9 cellular contexts compared by ENCODE assay signal in genomic region chr4:133483600-133484246, GRCh38.
A peak's percentile ranks its signal among the peaks of the same experiment; 100 is the strongest.
DNase-seq lines count a peak whose midpoint lies in the region; ATAC-seq and TF ChIP-seq lines count a peak whose summit lies in the region.
"Had no signal": no experiment of that assay in that cellular context is flagged by ENCODE, and none has a peak within 500 bp of the region (broad histone marks: within the 10 kb centered on the region; RNA-seq: fewer than 3 reads in every experiment).

No MANE protein-coding gene starts in this region.

- ATAC-seq in HG02981 (IDR thresholded peaks at IDR 0.05; ENCODE audit: unreplicated experiment), result no peak
- ATAC-seq in activated naive CD4-positive, alpha-beta T cell treated with anti-CD3 and anti-CD28 coated beads, Interleukin-2, amount 50 U/mL, for 72 hours, result no peak
- no peak for ATAC-seq in natural killer cell
- ATAC-seq: activated CD4-positive, CD25-positive, alpha-beta regulatory T cell treated with anti-CD3 and anti-CD28 coated beads, Interleukin-2, amount 50 U/mL, for 24 hours had no signal

- CTCF ChIA-PET in BJ (lab: Yijun Ruan, JAX), result no interaction called here

- no peaks in the 10 kb centered on the region for H3K27me3 Mint-ChIP-seq in natural killer cell (ENCODE audit: low read depth in 2 of 2)

- H3K4me3 Mint-ChIP-seq in natural killer cell, result no peak overlapping the region

- H3K9me3 Mint-ChIP-seq in activated naive CD4-positive, alpha-beta T cell treated with anti-CD3 and anti-CD28 coated beads, Interleukin-2, amount 50 U/mL, for 72 hours, result peaks cover 10 to 15% of the 10 kb centered on the region in 2 donors
- peaks cover 8% of the 10 kb centered on the region in 2 donors for H3K9me3 Mint-ChIP-seq in natural killer cell

- no peak overlapping the region for H2BK120ac ChIP-seq in neuronal stem cell (ENCODE audit: low read depth, low read length)

- no peaks in the 10 kb centered on the region for H3K27me3 ChIP-seq in BJ (ENCODE audit: control insufficient read depth, insufficient read depth, low read length)
- H3K27me3 ChIP-seq in WERI-Rb-1 (ENCODE audit: insufficient read depth, low read depth, severe bottlenecking), result no peaks in the 10 kb centered on the region
- no peaks in the 10 kb centered on the region for H3K27me3 ChIP-seq in kidney epithelial cell (ENCODE audit: control insufficient read depth, insufficient read depth, low read length)
- H3K27me3 ChIP-seq in neuronal stem cell (ENCODE audit: control insufficient read depth in 3 of 3, insufficient read depth in 3 of 3, low read depth in 1 of 3, low read length in 3 of 3), result no peaks in the 10 kb centered on the region

- DNase-seq in BJ (ENCODE audit: low read depth), result peak; percentile 2
- DNase-seq in HT1080 (ENCODE audit: low read depth), result peak; percentile 45
- peak; percentile 15 for DNase-seq in WERI-Rb-1
- DNase-seq in kidney epithelial cell (ENCODE audit: low read depth), result no peak
- no peak for DNase-seq in neuronal stem cell (ENCODE audit: low spot score)
- no peak for DNase-seq in activated naive CD4-positive, alpha-beta T cell treated with anti-CD3 and anti-CD28 coated beads, Interleukin-2, amount 50 U/mL, for 72 hours (ENCODE audit: low spot score in 2 of 2)
- no peak for DNase-seq in natural killer cell

- H2AFZ ChIP-seq in neuronal stem cell (ENCODE audit: low read length), result no peak overlapping the region

- H3K18ac ChIP-seq in neuronal stem cell (ENCODE audit: low read length), result no peak overlapping the region

- no peak overlapping the region for H3K27ac Mint-ChIP-seq in activated naive CD4-positive, alpha-beta T cell treated with anti-CD3 and anti-CD28 coated beads, Interleukin-2, amount 50 U/mL, for 72 hours
- H3K27ac Mint-ChIP-seq in natural killer cell, result no peak overlapping the region

- POLR2A ChIA-PET in BJ (lab: Charles Lee), result no interaction called here

- no peak overlapping the region for H3K4ac ChIP-seq in neuronal stem cell (ENCODE audit: low read length)

- intact Hi-C loops in natural killer cell (cut with micrococcal nuclease), result no loop called here

- H3K4me1 ChIP-seq in neuronal stem cell (ENCODE audit: control insufficient read depth in 2 of 2, insufficient read depth in 1 of 2, low read depth in 1 of 2, low read length in 2 of 2), result no peaks in the 10 kb centered on the region

- no peak overlapping the region for H2BK15ac ChIP-seq in neuronal stem cell (ENCODE audit: low read length)

- H3K4me1 Mint-ChIP-seq in natural killer cell, result no peaks in the 10 kb centered on the region

- no peak overlapping the region for H4K91ac ChIP-seq in neuronal stem cell (ENCODE audit: low read depth, low read length, poor library complexity)

- no peak overlapping the region for H2BK12ac ChIP-seq in neuronal stem cell (ENCODE audit: low read length)

- no peaks in the 10 kb centered on the region for H3K9me3 ChIP-seq in WERI-Rb-1 (ENCODE audit: severe bottlenecking)
- H3K9me3 ChIP-seq in neuronal stem cell (replicated peaks in 1 of 2; ENCODE audit: control insufficient read depth in 2 of 2, insufficient read depth in 1 of 2, low read depth in 1 of 2, low read length in 2 of 2), result no peaks in the 10 kb centered on the region

- H2BK5ac ChIP-seq in neuronal stem cell (ENCODE audit: low read length), result no peak overlapping the region

- peak; percentile 43 for TF ChIP-seq CTCF in BJ (IDR thresholded peaks at IDR 0.05; ENCODE audit: insufficient read depth, low read depth, low read length)
- TF ChIP-seq CTCF in WERI-Rb-1 (IDR thresholded peaks at IDR 0.05; ENCODE audit: low read depth, low read length), result peak; percentile 43
- TF ChIP-seq CTCF in kidney epithelial cell (IDR thresholded peaks at IDR 0.05; ENCODE audit: insufficient read depth, low read length, poor library complexity, severe bottlenecking), result peak; percentile 47
- TF ChIP-seq CTCF in natural killer cell (IDR thresholded peaks at IDR 0.05), result no peak

- H3K4me3 ChIP-seq in BJ (ENCODE audit: low read depth, low read length), result no peak overlapping the region
- H3K4me3 ChIP-seq in WERI-Rb-1 (ENCODE audit: low read depth, low read length), result no peak overlapping the region
- H3K4me3 ChIP-seq in kidney epithelial cell (ENCODE audit: low read depth, low read length), result no peak overlapping the region
- no peak overlapping the region for H3K4me3 ChIP-seq in neuronal stem cell (ENCODE audit: low read length in 2 of 2)

- no peak overlapping the region for H4K8ac ChIP-seq in neuronal stem cell (ENCODE audit: low read depth, low read length)

- H3K9ac ChIP-seq in neuronal stem cell (ENCODE audit: low read depth, low read length, poor library complexity), result no peak overlapping the region

- no peak overlapping the region for H3K4me2 ChIP-seq in neuronal stem cell (ENCODE audit: insufficient read depth, low read length, poor library complexity, severe bottlenecking)

- no CpG with 5 or more reads among the region's 4 CpGs for WGBS in neuronal stem cell (ENCODE audit: extremely low coverage in 2 of 2, insufficient read length in 2 of 2, insufficient replicate concordance in 1 of 2), 2 donors

- H3K14ac ChIP-seq in neuronal stem cell (ENCODE audit: low read length), result no peak overlapping the region

- no peaks in the 10 kb centered on the region for H3K79me1 ChIP-seq in neuronal stem cell (ENCODE audit: low read depth, low read length)

- H3K23ac ChIP-seq in neuronal stem cell (ENCODE audit: low read depth, low read length, poor library complexity), result no peak overlapping the region

- no peak overlapping the region for H2AK5ac ChIP-seq in neuronal stem cell (ENCODE audit: low read depth, low read length)

- H3K27ac ChIP-seq in WERI-Rb-1 (no peak overlapping the region), neuronal stem cell (replicated peaks; ENCODE audit: low read length) (no peak overlapping the region)

- H3K36me3 Mint-ChIP-seq in activated naive CD4-positive, alpha-beta T cell treated with anti-CD3 and anti-CD28 coated beads, Interleukin-2, amount 50 U/mL, for 72 hours, result peaks cover 0 to 5% of the 10 kb centered on the region in 2 donors
- no peaks in the 10 kb centered on the region for H3K36me3 Mint-ChIP-seq in natural killer cell

- H3K36me3 ChIP-seq in BJ (ENCODE audit: control insufficient read depth, insufficient read depth, low read length), result no peaks in the 10 kb centered on the region
- H3K36me3 ChIP-seq in WERI-Rb-1, result no peaks in the 10 kb centered on the region
- H3K36me3 ChIP-seq in kidney epithelial cell (ENCODE audit: control insufficient read depth, insufficient read depth, low read length), result no peaks in the 10 kb centered on the region
- no peaks in the 10 kb centered on the region for H3K36me3 ChIP-seq in neuronal stem cell (replicated peaks in 1 of 2; ENCODE audit: control insufficient read depth in 2 of 2, insufficient read depth in 2 of 2, low read length in 2 of 2)

Comparison
In these comparisons a context has a peak if more than half of its experiments do, and no peak if none do; other contexts are left out.
1. DNase-seq: peak in BJ (single experiment), HT1080 (single experiment) and WERI-Rb-1 (single experiment); none in kidney epithelial cell (single experiment), neuronal stem cell (single experiment), activated naive CD4-positive, alpha-beta T cell treated with anti-CD3 and anti-CD28 coated beads, Interleukin-2, amount 50 U/mL, for 72 hours (0 of 2) and natural killer cell (single experiment).